ENCODE assay signal across 1 cellular context in the genomic region with DNA sequence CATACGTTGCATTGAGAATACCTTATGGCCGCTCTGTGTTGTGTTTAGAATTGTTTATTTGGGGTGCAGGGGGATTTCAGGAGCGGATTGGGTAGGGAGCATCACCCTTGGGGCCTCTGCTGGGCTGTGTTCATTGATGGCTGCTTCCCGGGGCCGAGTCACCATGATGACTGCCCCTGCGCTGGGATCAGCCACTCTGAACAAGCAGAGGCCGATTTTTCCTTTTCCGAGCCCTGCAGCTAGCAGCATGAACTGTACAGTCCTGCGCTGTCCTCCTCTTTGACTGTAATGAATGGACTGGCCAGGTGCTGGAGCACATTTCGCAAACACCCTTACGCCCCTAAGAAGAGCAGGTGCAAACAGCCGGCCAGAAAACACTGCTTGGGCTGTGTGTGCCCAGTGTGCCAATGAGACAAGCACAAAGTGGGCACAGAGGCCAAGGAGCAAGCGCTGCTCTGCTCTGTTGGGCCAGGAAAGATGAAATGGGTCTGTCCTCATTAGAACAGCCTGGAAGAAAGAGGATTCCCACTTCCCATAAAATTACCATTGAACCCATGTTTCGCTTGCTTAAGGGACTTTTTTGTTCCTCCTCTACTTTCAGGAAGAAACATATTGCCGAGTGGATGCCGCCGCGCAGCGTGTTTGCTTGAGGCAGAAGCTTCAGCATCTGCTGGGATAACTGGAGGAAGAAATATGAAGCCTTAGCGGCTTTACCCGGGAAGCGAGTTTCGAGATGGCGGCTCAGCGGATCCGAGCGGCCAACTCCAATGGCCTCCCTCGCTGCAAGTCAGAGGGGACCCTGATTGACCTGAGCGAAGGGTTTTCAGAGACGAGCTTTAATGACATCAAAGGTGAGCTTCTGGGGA.
TF ChIP-seq lines count a peak whose summit lies in the region.

No MANE protein-coding gene starts in this region.

TF ChIP-seq in HEK293T, 16 proteins besides CTCF, POLR2A, EP300 and RAD21 (continued from another document):
- TF ChIP-seq, protein P1, sequence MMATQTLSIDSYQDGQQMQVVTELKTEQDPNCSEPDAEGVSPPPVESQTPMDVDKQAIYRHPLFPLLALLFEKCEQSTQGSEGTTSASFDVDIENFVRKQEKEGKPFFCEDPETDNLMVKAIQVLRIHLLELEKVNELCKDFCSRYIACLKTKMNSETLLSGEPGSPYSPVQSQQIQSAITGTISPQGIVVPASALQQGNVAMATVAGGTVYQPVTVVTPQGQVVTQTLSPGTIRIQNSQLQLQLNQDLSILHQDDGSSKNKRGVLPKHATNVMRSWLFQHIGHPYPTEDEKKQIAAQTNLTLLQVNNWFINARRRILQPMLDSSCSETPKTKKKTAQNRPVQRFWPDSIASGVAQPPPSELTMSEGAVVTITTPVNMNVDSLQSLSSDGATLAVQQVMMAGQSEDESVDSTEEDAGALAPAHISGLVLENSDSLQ (IDR thresholded peaks at IDR 0.05) = no peak
